ENCODE assay signal across 8 cellular contexts in genomic region chr3:57959407-57960173, GRCh38. TPM values are rescaled to one million over a fixed set of nuclear protein-coding genes. Genes with fewer than 3 reads are reported as not detected.
DNase-seq lines count a peak whose midpoint lies in the region; ATAC-seq and TF ChIP-seq lines count a peak whose summit lies in the region.

No MANE protein-coding gene starts in this region.

- no peaks in the 10 kb centered on the region for H3K36me3 Mint-ChIP-seq in activated naive CD8-positive, alpha-beta T cell treated with anti-CD3 and anti-CD28 coated beads, Interleukin-2, amount 50 U/mL, for 24 hours (ENCODE audit: low read depth)
- no peaks in the 10 kb centered on the region for H3K36me3 Mint-ChIP-seq in activated naive CD8-positive, alpha-beta T cell treated with anti-CD3 and anti-CD28 coated beads for 36 hours

- ATAC-seq in activated naive CD8-positive, alpha-beta T cell treated with anti-CD3 and anti-CD28 coated beads, Interleukin-2, amount 50 U/mL, for 24 hours = no peak
- ATAC-seq in lower lobe of right lung = peak; percentile 49 to 56
- ATAC-seq in GM18867 (IDR thresholded peaks at IDR 0.05; ENCODE audit: unreplicated experiment) = no peak

- H3K4me1 Mint-ChIP-seq in activated naive CD8-positive, alpha-beta T cell treated with anti-CD3 and anti-CD28 coated beads, Interleukin-2, amount 50 U/mL, for 24 hours = peaks cover 16% of the 10 kb centered on the region
- peaks cover 6% of the 10 kb centered on the region for H3K4me1 Mint-ChIP-seq in activated naive CD8-positive, alpha-beta T cell treated with anti-CD3 and anti-CD28 coated beads for 36 hours

- no peaks in the 10 kb centered on the region for H3K9me3 Mint-ChIP-seq in activated naive CD8-positive, alpha-beta T cell treated with anti-CD3 and anti-CD28 coated beads, Interleukin-2, amount 50 U/mL, for 24 hours
- no peaks in the 10 kb centered on the region for H3K9me3 Mint-ChIP-seq in activated naive CD8-positive, alpha-beta T cell treated with anti-CD3 and anti-CD28 coated beads for 36 hours

- DNase-seq in activated naive CD8-positive, alpha-beta T cell treated with anti-CD3 and anti-CD28 coated beads, Interleukin-2, amount 50 U/mL, for 24 hours = no peak
- DNase-seq in activated naive CD8-positive, alpha-beta T cell treated with anti-CD3 and anti-CD28 coated beads for 36 hours = no peak
- DNase-seq in astrocyte of the spinal cord (ENCODE audit: low read depth, low spot score) (peak; percentile 62), lower lobe of right lung (no peak), uterus (peak; percentile 61 to 85), NCI-H1105 treated with DMSO at 0.1 percent for 48 hours (lab: John Stamatoyannopoulos, UW) (no peak)
- DNase-seq in stimulated activated CD4-positive, alpha-beta T cell treated with anti-CD3 and anti-CD28 coated beads, Interleukin-15, amount 100 ng/mL, for 24 hours = no peak

- H3K4me3 Mint-ChIP-seq in activated naive CD8-positive, alpha-beta T cell treated with anti-CD3 and anti-CD28 coated beads, Interleukin-2, amount 50 U/mL, for 24 hours = no peak overlapping the region
- H3K4me3 Mint-ChIP-seq in activated naive CD8-positive, alpha-beta T cell treated with anti-CD3 and anti-CD28 coated beads for 36 hours = no peak overlapping the region

- H3K27ac Mint-ChIP-seq in activated naive CD8-positive, alpha-beta T cell treated with anti-CD3 and anti-CD28 coated beads, Interleukin-2, amount 50 U/mL, for 24 hours = peak overlapping the region; percentile 3
- no peak overlapping the region for H3K27ac Mint-ChIP-seq in activated naive CD8-positive, alpha-beta T cell treated with anti-CD3 and anti-CD28 coated beads for 36 hours

- H3K4me3 ChIP-seq in astrocyte of the spinal cord (ENCODE audit: low read depth, low read length) = no peak overlapping the region
- H3K4me3 ChIP-seq in lower lobe of right lung = no peak overlapping the region
- H3K4me3 ChIP-seq in uterus = peak overlapping the region in 1 of 2 donors; percentile 21

- peak overlapping the region; percentile 67 for H3K27ac ChIP-seq in lower lobe of right lung
- peak overlapping the region; percentile 87 to 90 for H3K27ac ChIP-seq in uterus

- in situ Hi-C loops in astrocyte of the spinal cord (cut with HindIII; ENCODE audit: low sequenced_read_pairs) = no loop called here

- no peak for TF ChIP-seq CTCF in astrocyte of the spinal cord (IDR thresholded peaks at IDR 0.05; ENCODE audit: low read depth, low read length)
- no peak for TF ChIP-seq CTCF in lower lobe of right lung (IDR thresholded peaks at IDR 0.05)
- no peak for TF ChIP-seq CTCF in uterus (IDR thresholded peaks at IDR 0.05)

- H3K27me3 ChIP-seq in lower lobe of right lung (ENCODE audit: low read depth) (no peaks in the 10 kb centered on the region), uterus (no peaks in the 10 kb centered on the region)

- H3K27me3 Mint-ChIP-seq in activated naive CD8-positive, alpha-beta T cell treated with anti-CD3 and anti-CD28 coated beads, Interleukin-2, amount 50 U/mL, for 24 hours = no peaks in the 10 kb centered on the region
- H3K27me3 Mint-ChIP-seq in activated naive CD8-positive, alpha-beta T cell treated with anti-CD3 and anti-CD28 coated beads for 36 hours = no peaks in the 10 kb centered on the region

- intact Hi-C loops in lower lobe of right lung (cut with DNase I) = no loop called here
- intact Hi-C loops in uterus (cut with DNase I; ENCODE audit: low total_unique reads) = no loop called here

- TF ChIP-seq POLR2A in uterus (IDR thresholded peaks at IDR 0.05) = peak; percentile 16 to 34

- H3K9me3 ChIP-seq in lower lobe of right lung = no peaks in the 10 kb centered on the region
- no peaks in the 10 kb centered on the region for H3K9me3 ChIP-seq in uterus

- H3K4me1 ChIP-seq in lower lobe of right lung (peaks cover 22% of the 10 kb centered on the region), uterus (peaks cover 0 to 4% of the 10 kb centered on the region in 2 donors)

- H3K36me3 ChIP-seq in lower lobe of right lung = no peaks in the 10 kb centered on the region
- no peaks in the 10 kb centered on the region for H3K36me3 ChIP-seq in uterus

RNA-seq across cellular contexts. Expression of gene FLNB, which starts 48.6 kb away (rescaled TPM):
- 10 to 100 TPM; 23.2 to 27.4 TPM for total RNA-seq in activated naive CD8-positive, alpha-beta T cell treated with anti-CD3 and anti-CD28 coated beads for 36 hours
- total RNA-seq in lower lobe of right lung = 83.3 TPM
- total RNA-seq in uterus = 100 to 1,000 TPM in 3 of 4 donors, 10 to 100 TPM in 1; 52.4 to 283 (median 148) TPM

Comparison
In these comparisons a context has a peak if more than half of its experiments do, and no peak if none do; other contexts are left out.
1. ATAC-seq: peak in lower lobe of right lung (2 of 2); none in activated naive CD8-positive, alpha-beta T cell treated with anti-CD3 and anti-CD28 coated beads, Interleukin-2, amount 50 U/mL, for 24 hours (single experiment) and GM18867 (single experiment).
2. DNase-seq: peak in astrocyte of the spinal cord (single experiment) and uterus (2 of 2); none in activated naive CD8-positive, alpha-beta T cell treated with anti-CD3 and anti-CD28 coated beads, Interleukin-2, amount 50 U/mL, for 24 hours (single experiment), activated naive CD8-positive, alpha-beta T cell treated with anti-CD3 and anti-CD28 coated beads for 36 hours (single experiment), lower lobe of right lung (single experiment), NCI-H1105 treated with DMSO at 0.1 percent for 48 hours (single experiment) and stimulated activated CD4-positive, alpha-beta T cell treated with anti-CD3 and anti-CD28 coated beads, Interleukin-15, amount 100 ng/mL, for 24 hours (single experiment).